ENCODE assay signal across 9 cellular contexts in the genomic region with DNA sequence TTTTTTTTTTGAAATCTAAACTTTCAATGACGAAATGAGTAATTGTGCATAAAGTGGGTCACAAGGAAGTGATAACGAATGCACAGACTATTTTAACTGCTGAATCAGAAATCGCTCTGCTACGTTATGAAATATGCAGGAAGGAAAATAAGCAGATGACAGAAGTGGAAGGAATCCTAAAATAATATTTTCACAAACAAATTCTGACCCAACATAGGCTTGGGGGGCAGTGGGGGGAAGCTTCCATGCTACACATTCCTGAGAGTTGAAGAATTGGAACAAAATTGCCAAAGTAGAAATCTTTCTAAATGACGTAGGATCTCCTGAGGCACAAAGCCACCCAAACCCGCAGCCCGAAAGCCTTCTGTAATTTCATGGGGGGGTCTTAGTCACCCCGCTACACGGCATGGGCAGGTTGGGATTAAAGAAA.
DNase-seq lines count a peak whose midpoint lies in the region; ATAC-seq, FAIRE-seq and TF ChIP-seq lines count a peak whose summit lies in the region.
"Had no signal": no experiment of that assay in that cellular context is flagged by ENCODE, and none has a peak within 500 bp of the region (broad histone marks: within the 10 kb centered on the region; RNA-seq: fewer than 3 reads in every experiment).

No MANE protein-coding gene starts in this region.

- no peak for TF ChIP-seq CTCF in astrocyte (IDR thresholded peaks at IDR 0.05; ENCODE audit: insufficient read depth, low read depth, low read length)
- no peak for TF ChIP-seq CTCF in upper lobe of right lung (IDR thresholded peaks at IDR 0.05)

- H3K9ac ChIP-seq in astrocyte (ENCODE audit: low read length): peak overlapping the region; percentile 65

- H3K9me3 ChIP-seq in astrocyte (ENCODE audit: insufficient read depth, low read depth, low read length): no peaks in the 10 kb centered on the region
- H3K9me3 ChIP-seq in upper lobe of right lung: no peaks in the 10 kb centered on the region

- ATAC-seq in Right ventricle myocardium inferior (peak; percentile 26), upper lobe of right lung (peak; percentile 32), GM18502 (IDR thresholded peaks at IDR 0.05; ENCODE audit: poor library complexity, unreplicated experiment) (no peak), GM21786 (IDR thresholded peaks at IDR 0.05; ENCODE audit: unreplicated experiment) (no peak)

- DNase-seq in Right ventricle myocardium inferior (ENCODE audit: missing footprints): no peak
- no peak for DNase-seq in cardiac septum (ENCODE audit: low spot score)
- DNase-seq in astrocyte (ENCODE audit: low read depth): peak; percentile 93
- peak; percentile 98 for DNase-seq in kidney glomerular epithelial cell (lab: John Stamatoyannopoulos, UW)
- DNase-seq in upper lobe of right lung: no peak
- DNase-seq in NCI-H2171 (lab: John Stamatoyannopoulos, UW): no peak
- DNase-seq: DMS153 had no signal

- peaks cover 6% of the 10 kb centered on the region for H3K27me3 Mint-ChIP-seq in astrocyte (ENCODE audit: low read depth, unreplicated experiment)

- H3K79me2 ChIP-seq in astrocyte (ENCODE audit: insufficient read depth, low read length): no peaks in the 10 kb centered on the region

- H3K4me1 Mint-ChIP-seq in astrocyte (ENCODE audit: low read depth, unreplicated experiment): peaks cover 14% of the 10 kb centered on the region

- FAIRE-seq in astrocyte (lab: Jason Lieb, UNC): peak; percentile 5

- intact Hi-C loops in Right ventricle myocardium inferior (cut with DNase I): no loop called here
- intact Hi-C loops in cardiac septum (cut with DNase I): no loop called here
- intact Hi-C loops in upper lobe of right lung (cut with DNase I): no loop called here

- no peak overlapping the region for H3K27ac Mint-ChIP-seq in astrocyte (ENCODE audit: unreplicated experiment)

- no peaks in the 10 kb centered on the region for H3K36me3 ChIP-seq in astrocyte (ENCODE audit: insufficient read depth, low read length)
- no peaks in the 10 kb centered on the region for H3K36me3 ChIP-seq in upper lobe of right lung

- H3K4me3 ChIP-seq in astrocyte (ENCODE audit: insufficient read depth, low read depth, low read length): no peak overlapping the region
- peak overlapping the region; percentile 22 for H3K4me3 ChIP-seq in upper lobe of right lung

- no peak overlapping the region for H3K4me3 Mint-ChIP-seq in astrocyte (ENCODE audit: unreplicated experiment)

- H2AFZ ChIP-seq in astrocyte (ENCODE audit: low read depth, low read length): no peak overlapping the region

- H3K4me1 ChIP-seq in astrocyte (ENCODE audit: insufficient read depth, low read length): peaks cover 25% of the 10 kb centered on the region
- peaks cover 16% of the 10 kb centered on the region for H3K4me1 ChIP-seq in upper lobe of right lung

- peaks cover 5% of the 10 kb centered on the region for H3K36me3 Mint-ChIP-seq in astrocyte (ENCODE audit: low read depth, unreplicated experiment)

- H3K4me2 ChIP-seq in astrocyte (ENCODE audit: low read length): peak overlapping the region; percentile 58

- H4K20me1 ChIP-seq in astrocyte (ENCODE audit: insufficient read depth, low read length): no peaks in the 10 kb centered on the region

- H3K27me3 ChIP-seq in astrocyte (ENCODE audit: insufficient read depth, low read length) (no peaks in the 10 kb centered on the region), upper lobe of right lung (no peaks in the 10 kb centered on the region)

- no peaks in the 10 kb centered on the region for H3K9me3 Mint-ChIP-seq in astrocyte (ENCODE audit: unreplicated experiment)

- peak overlapping the region; percentile 86 for H3K27ac ChIP-seq in astrocyte (ENCODE audit: low read depth, low read length)
- H3K27ac ChIP-seq in upper lobe of right lung: peak overlapping the region; percentile 61

Comparison
In these comparisons a context has a peak if more than half of its experiments do, and no peak if none do; other contexts are left out.
1. ATAC-seq: peak in Right ventricle myocardium inferior (single experiment) and upper lobe of right lung (single experiment); none in GM18502 (single experiment) and GM21786 (single experiment).
2. DNase-seq: peak in astrocyte (single experiment) and kidney glomerular epithelial cell (single experiment); none in Right ventricle myocardium inferior (single experiment), cardiac septum (single experiment), upper lobe of right lung (single experiment) and NCI-H2171 (single experiment).